1 cellular context compared by ENCODE assay signal in genomic region chr2:158738363-158738762, GRCh38.
TF ChIP-seq lines count a peak whose summit lies in the region.

No MANE protein-coding gene starts in this region.

TF ChIP-seq in HepG2, 621 proteins besides CTCF, POLR2A, EP300 and RAD21 (continued from another document):
- no peak for TF ChIP-seq ZNF3 (CRISPR knock-in tag; IDR thresholded peaks at IDR 0.05)
- TF ChIP-seq KAT8 (CRISPR knock-in tag; IDR thresholded peaks at IDR 0.05) = no peak
- TF ChIP-seq RFX3 (CRISPR knock-in tag; IDR thresholded peaks at IDR 0.05) = no peak
- no peak for TF ChIP-seq ZNF777 (CRISPR knock-in tag; IDR thresholded peaks at IDR 0.05)
- TF ChIP-seq ZNF615 (CRISPR knock-in tag; IDR thresholded peaks at IDR 0.05; ENCODE audit: borderline replicate concordance) = no peak
- no peak for TF ChIP-seq YEATS2 (CRISPR knock-in tag; IDR thresholded peaks at IDR 0.05; ENCODE audit: borderline replicate concordance)
- TF ChIP-seq ZFY (CRISPR knock-in tag; IDR thresholded peaks at IDR 0.05) = no peak
- TF ChIP-seq SAFB2 (CRISPR knock-in tag; IDR thresholded peaks at IDR 0.05; ENCODE audit: borderline replicate concordance, low read depth) = no peak
- no peak for TF ChIP-seq ZMYM4 (CRISPR knock-in tag; IDR thresholded peaks at IDR 0.05)
- no peak for TF ChIP-seq ZSCAN9 (CRISPR knock-in tag; IDR thresholded peaks at IDR 0.05; ENCODE audit: borderline replicate concordance)
- TF ChIP-seq PHF20 (CRISPR knock-in tag; IDR thresholded peaks at IDR 0.05) = no peak
- TF ChIP-seq KLF12 (CRISPR knock-in tag; IDR thresholded peaks at IDR 0.05; ENCODE audit: borderline replicate concordance) = no peak
- TF ChIP-seq BRD4 (CRISPR knock-in tag; IDR thresholded peaks at IDR 0.05) = no peak
